Comparison of ENCODE assay signal across 32 cellular contexts in the genomic region with DNA sequence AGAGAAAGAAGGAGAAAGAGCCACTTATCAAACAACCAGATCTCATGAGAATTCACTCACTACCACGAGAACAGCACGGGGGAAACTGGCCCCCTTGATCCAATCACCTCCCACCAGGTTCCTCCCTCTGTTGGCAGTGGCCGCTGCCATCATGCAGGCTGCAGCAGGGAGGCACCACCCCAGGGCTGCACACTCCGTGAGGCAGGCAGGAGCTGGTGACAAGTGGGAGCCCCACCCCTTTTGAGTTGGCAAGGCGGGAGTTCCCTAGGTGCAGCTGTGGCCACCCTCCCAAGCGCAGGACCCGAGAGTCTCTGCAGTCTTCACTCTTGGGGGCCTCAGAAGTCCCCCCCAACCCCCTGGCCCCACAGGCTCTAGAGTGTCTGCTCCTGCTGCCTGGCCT.
"Had no signal": no experiment of that assay in that cellular context is flagged by ENCODE, and none has a peak within 500 bp of the region (broad histone marks: within the 10 kb centered on the region; RNA-seq: fewer than 3 reads in every experiment).

No MANE protein-coding gene starts in this region.

- ATAC-seq: activated CD4-positive, alpha-beta T cell treated with anti-CD3 and anti-CD28 coated beads for 36 hours; activated CD8-positive, alpha-beta T cell treated with anti-CD3 and anti-CD28 coated beads, Interleukin-2, amount 10 ng/mL, durations not matched to agents 7 days and 5 days; body of pancreas had no signal

- H3K27ac Mint-ChIP-seq: activated B cell treated with CpG ODN at 0.5 μM for 24 hours; activated CD4-positive, alpha-beta memory T cell treated with anti-CD3 and anti-CD28 coated beads, Interleukin-2, amount 10 ng/mL, durations not matched to agents 7 days and 5 days; activated CD4-positive, alpha-beta T cell treated with anti-CD3 and anti-CD28 coated beads for 36 hours; activated CD4-positive, alpha-beta T cell treated with anti-CD3 and anti-CD28 coated beads, Interleukin-2, amount 10 ng/mL, durations not matched to agents 7 days and 5 days; activated CD8-positive, alpha-beta T cell treated with anti-CD3 and anti-CD28 coated beads, Interleukin-2, amount 10 ng/mL, durations not matched to agents 7 days and 5 days; activated naive CD4-positive, alpha-beta T cell treated with anti-CD3 and anti-CD28 coated beads, Interleukin-2, amount 10 ng/mL, durations not matched to agents 7 days and 5 days; activated naive CD4-positive, alpha-beta T cell treated with anti-CD3 and anti-CD28 coated beads, Interleukin-2, amount 50 U/mL, for 24 hours; activated naive CD8-positive, alpha-beta T cell treated with anti-CD3 and anti-CD28 coated beads for 36 hours; activated T-cell treated with anti-CD3 and anti-CD28 coated beads, Interleukin-2, amount 50 U/mL, for 24 hours; activated T-helper 2 cell treated with anti-CD3 and anti-CD28 coated beads, Interferon-gamma antibody, Interleukin-2, Interleukin-4, amounts not matched to agents 10 μg/mL and 5 μg/mL and 100 μg/mL, durations not matched to agents 14 hours and 24 hours and 36 hours; T-helper 1 cell treated with Interleukin-12 subunit alpha and Interleukin-12 subunit beta and Interleukin-4 antibody, amounts not matched to agents 30 μg/mL and 1 μg/mL, for 36 hours; T-helper 2 cell treated with Interferon-gamma antibody and Interleukin-4, amounts not matched to agents 5 μg/mL and 100 μg/mL, for 36 hours had no signal

- H3K4me1 ChIP-seq: adrenal gland, body of pancreas, breast epithelium had no signal

- H3K4me3 Mint-ChIP-seq: activated B cell treated with CpG ODN at 0.5 μM for 24 hours; activated CD4-positive, alpha-beta memory T cell treated with anti-CD3 and anti-CD28 coated beads, Interleukin-2, amount 10 ng/mL, durations not matched to agents 7 days and 5 days; activated CD4-positive, alpha-beta T cell treated with anti-CD3 and anti-CD28 coated beads for 36 hours; activated CD4-positive, alpha-beta T cell treated with anti-CD3 and anti-CD28 coated beads, Interleukin-2, amount 10 ng/mL, durations not matched to agents 7 days and 5 days; activated CD8-positive, alpha-beta T cell treated with anti-CD3 and anti-CD28 coated beads, Interleukin-2, amount 10 ng/mL, durations not matched to agents 7 days and 5 days; activated naive CD4-positive, alpha-beta T cell treated with anti-CD3 and anti-CD28 coated beads, Interleukin-2, amount 10 ng/mL, durations not matched to agents 7 days and 5 days; activated naive CD4-positive, alpha-beta T cell treated with anti-CD3 and anti-CD28 coated beads, Interleukin-2, amount 50 U/mL, for 24 hours; activated naive CD8-positive, alpha-beta T cell treated with anti-CD3 and anti-CD28 coated beads for 36 hours; activated T-cell treated with anti-CD3 and anti-CD28 coated beads, Interleukin-2, amount 50 U/mL, for 24 hours; T-helper 1 cell treated with Interleukin-12 subunit alpha and Interleukin-12 subunit beta and Interleukin-4 antibody, amounts not matched to agents 30 μg/mL and 1 μg/mL, for 36 hours; T-helper 2 cell treated with Interferon-gamma antibody and Interleukin-4, amounts not matched to agents 5 μg/mL and 100 μg/mL, for 36 hours had no signal

- H3K9me3 Mint-ChIP-seq: activated CD4-positive, alpha-beta memory T cell treated with anti-CD3 and anti-CD28 coated beads, Interleukin-2, amount 10 ng/mL, durations not matched to agents 7 days and 5 days; T-helper 1 cell treated with Interleukin-12 subunit alpha and Interleukin-12 subunit beta and Interleukin-4 antibody, amounts not matched to agents 30 μg/mL and 1 μg/mL, for 36 hours had no signal

- H3K36me3 Mint-ChIP-seq: activated naive CD4-positive, alpha-beta T cell treated with anti-CD3 and anti-CD28 coated beads, Interleukin-2, amount 10 ng/mL, durations not matched to agents 7 days and 5 days; activated naive CD4-positive, alpha-beta T cell treated with anti-CD3 and anti-CD28 coated beads, Interleukin-2, amount 50 U/mL, for 24 hours; activated naive CD8-positive, alpha-beta T cell treated with anti-CD3 and anti-CD28 coated beads for 36 hours had no signal

- H3K27me3 ChIP-seq: adrenal gland, body of pancreas, brain microvascular endothelial cell had no signal

- H3K4me3 ChIP-seq: adrenal gland, body of pancreas, breast epithelium had no signal

- H3K36me3 ChIP-seq: adrenal gland, brain microvascular endothelial cell, breast epithelium had no signal

- H3K9me3 ChIP-seq: adrenal gland, body of pancreas had no signal

- DNase-seq: activated B cell treated with CpG ODN at 0.5 μM for 24 hours; activated CD4-positive, alpha-beta memory T cell treated with anti-CD3 and anti-CD28 coated beads, Interleukin-2, amount 10 ng/mL, durations not matched to agents 7 days and 5 days; activated CD4-positive, alpha-beta T cell treated with anti-CD3 and anti-CD28 coated beads for 1 hour; activated CD4-positive, alpha-beta T cell treated with anti-CD3 and anti-CD28 coated beads for 36 hours; activated CD4-positive, alpha-beta T cell treated with anti-CD3 and anti-CD28 coated beads for 48 hours; activated CD4-positive, alpha-beta T cell treated with anti-CD3 and anti-CD28 coated beads, Interleukin-2, amount 10 ng/mL, durations not matched to agents 7 days and 5 days; activated CD4-positive, alpha-beta T cell treated with anti-CD3 and anti-CD28 coated beads, Interleukin-2, amount 50 U/mL, for 48 hours; activated CD8-positive, alpha-beta memory T cell treated with anti-CD3 and anti-CD28 coated beads, Interleukin-2, amount 50 U/mL, for 48 hours; activated CD8-positive, alpha-beta T cell treated with anti-CD3 and anti-CD28 coated beads, Interleukin-2, amount 10 ng/mL, durations not matched to agents 7 days and 5 days; activated effector memory CD4-positive, alpha-beta T cell treated with Interleukin-2 at 50 U/mL for 16 hours; activated gamma-delta T cell; activated naive CD4-positive, alpha-beta T cell treated with anti-CD3 and anti-CD28 coated beads, Interleukin-2, amount 10 ng/mL, durations not matched to agents 7 days and 5 days; activated naive CD4-positive, alpha-beta T cell treated with Interleukin-2 at 50 U/mL for 16 hours; activated naive CD8-positive, alpha-beta T cell treated with anti-CD3 and anti-CD28 coated beads for 36 hours; activated T-cell treated with anti-CD3 and anti-CD28 coated beads, Interleukin-2, amount 50 U/mL, for 24 hours; activated T-cell treated with anti-CD3 and anti-CD28 coated beads, Interleukin-2, amount 50 U/mL, for 48 hours; adrenal gland; amniotic stem cell; aorta; body of pancreas; brain microvascular endothelial cell; central memory CD4-positive, alpha-beta T cell; SW 1271; T-helper 1 cell; T-helper 2 cell; T-helper 9 cell had no signal

- H3K27ac ChIP-seq: adrenal gland, body of pancreas, brain microvascular endothelial cell, breast epithelium, VCaP had no signal

- H3K4me1 Mint-ChIP-seq: activated B cell treated with CpG ODN at 0.5 μM for 24 hours; activated CD4-positive, alpha-beta memory T cell treated with anti-CD3 and anti-CD28 coated beads, Interleukin-2, amount 10 ng/mL, durations not matched to agents 7 days and 5 days; activated CD4-positive, alpha-beta T cell treated with anti-CD3 and anti-CD28 coated beads for 36 hours; activated CD4-positive, alpha-beta T cell treated with anti-CD3 and anti-CD28 coated beads, Interleukin-2, amount 10 ng/mL, durations not matched to agents 7 days and 5 days; activated naive CD4-positive, alpha-beta T cell treated with anti-CD3 and anti-CD28 coated beads, Interleukin-2, amount 10 ng/mL, durations not matched to agents 7 days and 5 days; activated naive CD4-positive, alpha-beta T cell treated with anti-CD3 and anti-CD28 coated beads, Interleukin-2, amount 50 U/mL, for 24 hours; activated naive CD8-positive, alpha-beta T cell treated with anti-CD3 and anti-CD28 coated beads for 36 hours had no signal
